ENCODE assay signal across 17 cellular contexts in genomic region chr11:32039149-32039548, GRCh38.
"Had no signal": no experiment of that assay in that cellular context is flagged by ENCODE, and none has a peak within 500 bp of the region (broad histone marks: within the 10 kb centered on the region; RNA-seq: fewer than 3 reads in every experiment).

No MANE protein-coding gene starts in this region.

- H3K4me3 ChIP-seq: colonic mucosa, gastrocnemius medialis, left lung, tibial nerve, vagina had no signal

- FAIRE-seq: small intestine had no signal

- DNase-seq: activated CD4-positive, alpha-beta T cell treated with anti-CD3 and anti-CD28 coated beads for 48 hours; activated CD8-positive, alpha-beta memory T cell treated with anti-CD3 and anti-CD28 coated beads for 24 hours; activated naive CD4-positive, alpha-beta T cell treated with anti-CD3 and anti-CD28 coated beads for 36 hours; colonic mucosa; effector CD8-positive, alpha-beta T cell; gastrocnemius medialis; islet precursor cell; left lung; mesenchymal stem cell; occipital lobe; right cardiac atrium; small intestine had no signal

- H3K27ac ChIP-seq: colonic mucosa, epithelial cell of prostate, gastrocnemius medialis, left lung, tibial nerve, vagina had no signal

- H3K4me1 ChIP-seq: colonic mucosa, gastrocnemius medialis, left lung, vagina had no signal

- H3K36me3 ChIP-seq: colonic mucosa, gastrocnemius medialis, left lung, tibial nerve, vagina had no signal

- H3K27me3 ChIP-seq: colonic mucosa, left lung, vagina had no signal

- ATAC-seq: activated T-helper 17 cell treated with anti-CD3 and anti-CD28 coated beads, Interleukin-2, amount 50 U/mL, for 72 hours; gastrocnemius medialis; left lung; right cardiac atrium; stimulated activated memory B cell treated with anti-CD40 and anti-IgM and Interleukin-4, amounts not matched to agents 10 μg/mL and 1 μg/mL and 100 μg/mL, for 72 hours had no signal

- H3K9me3 ChIP-seq: colonic mucosa, gastrocnemius medialis, left lung, tibial nerve, vagina had no signal
